12 cellular contexts compared by ENCODE assay signal in genomic region chr6:47698342-47698787, GRCh38. TPM values are rescaled to one million over a fixed set of nuclear protein-coding genes. Genes with fewer than 3 reads are reported as not detected.
DNase-seq lines count a peak whose midpoint lies in the region; ATAC-seq and TF ChIP-seq lines count a peak whose summit lies in the region.
"Had no signal": no experiment of that assay in that cellular context is flagged by ENCODE, and none has a peak within 500 bp of the region (broad histone marks: within the 10 kb centered on the region; RNA-seq: fewer than 3 reads in every experiment).

Gene ADGRF4 (plus strand): TSS chr6:47698580. CDS start chr6:47707246, 8,666 bp downstream.

- ATAC-seq in HG02885 (IDR thresholded peaks at IDR 0.05; ENCODE audit: poor library complexity, unreplicated experiment) (peak; percentile 42), T-cell (replicated peaks in 1 of 4) (no peak), GM19035 (IDR thresholded peaks at IDR 0.05; ENCODE audit: unreplicated experiment) (no peak)
- ATAC-seq: naive thymus-derived CD4-positive, alpha-beta T cell had no signal

- no peak within 1 kb of the TSS for H3K4me3 Mint-ChIP-seq in T-cell
- H3K4me3 Mint-ChIP-seq: naive thymus-derived CD4-positive, alpha-beta T cell; T-helper 1 cell treated with Interleukin-12 subunit alpha and Interleukin-12 subunit beta and Interleukin-4 antibody, amounts not matched to agents 30 μg/mL and 1 μg/mL, for 36 hours had no signal

- no peak for TF ChIP-seq CTCF in AG10803 (conservative IDR thresholded peaks at IDR 0.05; ENCODE audit: low read length)
- TF ChIP-seq CTCF in lower leg skin (IDR thresholded peaks at IDR 0.05): no peak

- DNase-seq in AG10803 (ENCODE audit: low read depth) (peak; percentile 3), adipocyte (ENCODE audit: low read depth) (peak; percentile 41), lower leg skin (ENCODE audit: low spot score in 2 of 2) (no peak), GM19240 (ENCODE audit: insufficient read length, low spot score) (no peak), T-cell (no peak), GM19238 (ENCODE audit: insufficient read length, low spot score) (no peak)
- DNase-seq: activated gamma-delta T cell; naive thymus-derived CD4-positive, alpha-beta T cell; NCI-H1436 had no signal

- H3K9ac ChIP-seq in adipocyte (ENCODE audit: low read length): no peak within 1 kb of the TSS

- H3K27me3 ChIP-seq in adipocyte (replicated peaks; ENCODE audit: control insufficient read depth, insufficient read depth, low read length): peaks cover 5% of the 10 kb centered on the region

- H3K27ac Mint-ChIP-seq in T-cell: no peak within 1 kb of the TSS
- H3K27ac Mint-ChIP-seq: T-helper 1 cell treated with Interleukin-12 subunit alpha and Interleukin-12 subunit beta and Interleukin-4 antibody, amounts not matched to agents 30 μg/mL and 1 μg/mL, for 36 hours had no signal

- intact Hi-C loops in lower leg skin (cut with DNase I; ENCODE audit: low total_unique reads): no loop called here

- POLR2A ChIA-PET in T-cell (lab: Charles Lee): no interaction called here

- no peaks in the 10 kb centered on the region for H3K36me3 ChIP-seq in adipocyte (ENCODE audit: control insufficient read depth, insufficient read depth, low read length, severe bottlenecking)

- peaks cover 1 to 4% of the 10 kb centered on the region in 2 donors for H3K27me3 Mint-ChIP-seq in T-cell

- CTCF ChIA-PET in T-cell (lab: Charles Lee): no interaction called here

- no peaks in the 10 kb centered on the region for H3K36me3 Mint-ChIP-seq in T-cell
- H3K36me3 Mint-ChIP-seq: naive thymus-derived CD4-positive, alpha-beta T cell had no signal

- WGBS in lower leg skin, 2 donors: 65 to 68% methylated on average over 5 of the region's 5 CpGs

- H3K9me3 Mint-ChIP-seq in T-cell: no peaks in the 10 kb centered on the region
- H3K9me3 Mint-ChIP-seq: naive thymus-derived CD4-positive, alpha-beta T cell; T-helper 1 cell treated with Interleukin-12 subunit alpha and Interleukin-12 subunit beta and Interleukin-4 antibody, amounts not matched to agents 30 μg/mL and 1 μg/mL, for 36 hours had no signal

- H3K4me3 ChIP-seq in AG10803 (ENCODE audit: low read length) (no peak within 1 kb of the TSS), adipocyte (ENCODE audit: low read length) (no peak within 1 kb of the TSS), lower leg skin (ENCODE audit: low read depth, poor library complexity, severe bottlenecking) (no peak within 1 kb of the TSS)

- TF ChIP-seq POLR2A in lower leg skin (IDR thresholded peaks at IDR 0.05): no peak

- H3K9me3 ChIP-seq in adipocyte (ENCODE audit: control insufficient read depth, low read length): no peaks in the 10 kb centered on the region

- peaks cover 9% of the 10 kb centered on the region for H3K4me1 ChIP-seq in adipocyte (ENCODE audit: control insufficient read depth, insufficient read depth, low read length)

- H3K4me1 Mint-ChIP-seq in T-cell: no peaks in the 10 kb centered on the region

RNA-seq across cellular contexts. Expression of gene ADGRF4, which starts in this region (rescaled TPM):
- total RNA-seq in lower leg skin (10 to 100 TPM; 53.5 to 60.1 (median 58.3) TPM), T-cell (not detected)
- total RNA-seq: naive thymus-derived CD4-positive, alpha-beta T cell had no signal

Comparison
In these comparisons a context has a peak if more than half of its experiments do, and no peak if none do; other contexts are left out.
1. RNA of gene ADGRF4 (total RNA-seq): 53.5 to 60.1 TPM in lower leg skin; not detected in T-cell; every median in the first group is over 10 times any median in the second.
2. DNase-seq: peak in AG10803 (single experiment) and adipocyte (single experiment); none in lower leg skin (0 of 2), GM19240 (single experiment), T-cell (0 of 34) and GM19238 (single experiment).